Comparison of ENCODE assay signal across 19 cellular contexts in genomic region chr6:117505337-117505736, GRCh38. TPM values are rescaled to one million over a fixed set of nuclear protein-coding genes. Genes with fewer than 3 reads are reported as not detected.
DNase-seq lines count a peak whose midpoint lies in the region; ATAC-seq and TF ChIP-seq lines count a peak whose summit lies in the region.
"Had no signal": no experiment of that assay in that cellular context is flagged by ENCODE, and none has a peak within 500 bp of the region (broad histone marks: within the 10 kb centered on the region; RNA-seq: fewer than 3 reads in every experiment).

No MANE protein-coding gene starts in this region.

- H3K36me3 Mint-ChIP-seq in endodermal cell (ENCODE audit: low read depth), result peaks cover 2% of the 10 kb centered on the region
- no peaks in the 10 kb centered on the region for H3K36me3 Mint-ChIP-seq in activated T-helper 17 cell treated with anti-CD3 and anti-CD28 coated beads, Interleukin-2, amount 50 U/mL, for 72 hours (ENCODE audit: low read depth)

- no peaks in the 10 kb centered on the region for H3K9me3 ChIP-seq in endodermal cell (ENCODE audit: control insufficient read depth, low read length)
- H3K9me3 ChIP-seq: SJSA1, tibial artery had no signal

- peak overlapping the region; percentile 80 for H3K27ac Mint-ChIP-seq in endodermal cell
- no peak overlapping the region for H3K27ac Mint-ChIP-seq in activated T-helper 17 cell treated with anti-CD3 and anti-CD28 coated beads, Interleukin-2, amount 50 U/mL, for 72 hours
- H3K27ac Mint-ChIP-seq: CD4-positive, CD25-positive, alpha-beta regulatory T cell; stimulated activated naive CD8-positive, alpha-beta T cell treated with anti-CD3 and anti-CD28 coated beads, Interleukin-15, amount 100 ng/mL, for 72 hours; T-helper 1 cell treated with Interleukin-12 subunit alpha and Interleukin-12 subunit beta and Interleukin-4 antibody, amounts not matched to agents 30 μg/mL and 1 μg/mL, for 36 hours had no signal

- peaks cover 10% of the 10 kb centered on the region for H3K4me1 ChIP-seq in endodermal cell (ENCODE audit: control insufficient read depth, insufficient read depth, low read length)

- 91 to 100% methylated on average over 3 to 4 of the region's 4 CpGs for WGBS in endodermal cell (ENCODE audit: insufficient coverage in 1 of 2, insufficient read length in 1 of 2), 2 experiments

- peaks cover 4% of the 10 kb centered on the region for H3K36me3 ChIP-seq in endodermal cell (ENCODE audit: control insufficient read depth, insufficient read depth, low read length)
- H3K36me3 ChIP-seq: tibial artery had no signal

- peak; percentile 73 for DNase-seq in ELR (ENCODE audit: low read depth)
- peak; percentile 49 for DNase-seq in MV-4-11 (lab: John Stamatoyannopoulos, UW)
- DNase-seq in endodermal cell, result no peak
- DNase-seq in retina, result peak; percentile 28
- DNase-seq: activated CD8-positive, alpha-beta memory T cell treated with anti-CD3 and anti-CD28 coated beads for 24 hours; activated naive CD4-positive, alpha-beta T cell treated with Interleukin-2 at 50 U/mL for 16 hours; activated T-cell treated with anti-CD3 and anti-CD28 coated beads, Interleukin-2, amount 50 U/mL, for 1 hour; amniotic stem cell; CD4-positive, CD25-positive, alpha-beta regulatory T cell; KBM-7; NCI-H146; NCI-H526 treated with DMSO at 0.1 percent for 48 hours; stimulated activated naive CD8-positive, alpha-beta T cell treated with anti-CD3 and anti-CD28 coated beads, Interleukin-15, amount 100 ng/mL, for 72 hours; tibial artery had no signal

- no peak for TF ChIP-seq CTCF in endodermal cell (conservative IDR thresholded peaks at IDR 0.05)

- peaks cover 28% of the 10 kb centered on the region for H3K4me1 Mint-ChIP-seq in endodermal cell
- H3K4me1 Mint-ChIP-seq in activated T-helper 17 cell treated with anti-CD3 and anti-CD28 coated beads, Interleukin-2, amount 50 U/mL, for 72 hours, result no peaks in the 10 kb centered on the region
- H3K4me1 Mint-ChIP-seq: CD4-positive, CD25-positive, alpha-beta regulatory T cell; stimulated activated naive CD8-positive, alpha-beta T cell treated with anti-CD3 and anti-CD28 coated beads, Interleukin-15, amount 100 ng/mL, for 72 hours had no signal

- H3K9me3 Mint-ChIP-seq in endodermal cell, result no peaks in the 10 kb centered on the region
- no peaks in the 10 kb centered on the region for H3K9me3 Mint-ChIP-seq in activated T-helper 17 cell treated with anti-CD3 and anti-CD28 coated beads, Interleukin-2, amount 50 U/mL, for 72 hours
- H3K9me3 Mint-ChIP-seq: stimulated activated naive CD8-positive, alpha-beta T cell treated with anti-CD3 and anti-CD28 coated beads, Interleukin-15, amount 100 ng/mL, for 72 hours; T-helper 1 cell treated with Interleukin-12 subunit alpha and Interleukin-12 subunit beta and Interleukin-4 antibody, amounts not matched to agents 30 μg/mL and 1 μg/mL, for 36 hours had no signal

- H3K27ac ChIP-seq in endodermal cell (ENCODE audit: low read depth, low read length), result no peak overlapping the region
- H3K27ac ChIP-seq: SJSA1, tibial artery had no signal

- no peak overlapping the region for H3K4me3 ChIP-seq in endodermal cell (ENCODE audit: low read length)
- H3K4me3 ChIP-seq: SJSA1, tibial artery had no signal

- H3K27me3 Mint-ChIP-seq in endodermal cell (ENCODE audit: insufficient read depth), result no peaks in the 10 kb centered on the region
- peaks cover 8% of the 10 kb centered on the region for H3K27me3 Mint-ChIP-seq in activated T-helper 17 cell treated with anti-CD3 and anti-CD28 coated beads, Interleukin-2, amount 50 U/mL, for 72 hours
- H3K27me3 Mint-ChIP-seq: stimulated activated naive CD8-positive, alpha-beta T cell treated with anti-CD3 and anti-CD28 coated beads, Interleukin-15, amount 100 ng/mL, for 72 hours had no signal

- ATAC-seq in HG03196 (IDR thresholded peaks at IDR 0.05; ENCODE audit: unreplicated experiment) (no peak), GM18909 (IDR thresholded peaks at IDR 0.05; ENCODE audit: poor library complexity, unreplicated experiment) (no peak)
- ATAC-seq in activated T-helper 17 cell treated with anti-CD3 and anti-CD28 coated beads, Interleukin-2, amount 50 U/mL, for 72 hours (replicated peaks), result no peak
- ATAC-seq: stimulated activated naive CD8-positive, alpha-beta T cell treated with anti-CD3 and anti-CD28 coated beads, Interleukin-15, amount 100 ng/mL, for 72 hours had no signal

- no peaks in the 10 kb centered on the region for H3K27me3 ChIP-seq in endodermal cell (ENCODE audit: control insufficient read depth, insufficient read depth, low read length, poor library complexity, severe bottlenecking)
- H3K27me3 ChIP-seq: SJSA1, tibial artery had no signal

- H3K9ac ChIP-seq in endodermal cell (ENCODE audit: extremely low read depth, low read length, poor library complexity, severe bottlenecking), result no peak overlapping the region

- peak overlapping the region; percentile 1 for H3K4me3 Mint-ChIP-seq in endodermal cell
- H3K4me3 Mint-ChIP-seq in activated T-helper 17 cell treated with anti-CD3 and anti-CD28 coated beads, Interleukin-2, amount 50 U/mL, for 72 hours, result no peak overlapping the region
- H3K4me3 Mint-ChIP-seq: CD4-positive, CD25-positive, alpha-beta regulatory T cell; stimulated activated naive CD8-positive, alpha-beta T cell treated with anti-CD3 and anti-CD28 coated beads, Interleukin-15, amount 100 ng/mL, for 72 hours; T-helper 1 cell treated with Interleukin-12 subunit alpha and Interleukin-12 subunit beta and Interleukin-4 antibody, amounts not matched to agents 30 μg/mL and 1 μg/mL, for 36 hours had no signal

RNA-seq across cellular contexts. Expression of gene DCBLD1, which starts 22.9 kb away (rescaled TPM):
- total RNA-seq in endodermal cell, result 10 to 100 TPM; 16.2 to 27.9 TPM
- 11.3 TPM for polyA plus RNA-seq in endodermal cell (2013, experiment 1 of 2)
- 12.9 TPM for polyA plus RNA-seq in endodermal cell (2013, experiment 2 of 2)
- total RNA-seq in activated T-helper 17 cell treated with anti-CD3 and anti-CD28 coated beads, Interleukin-2, amount 50 U/mL, for 72 hours, result 1 to 10 TPM; 1.8 to 2.9 TPM

Comparison
In these comparisons a context has a peak if more than half of its experiments do, and no peak if none do; other contexts are left out.
1. RNA of gene DCBLD1, which starts 22.9 kb away (total RNA-seq): 16.2 to 27.9 TPM in endodermal cell; 1.8 to 2.9 TPM in activated T-helper 17 cell treated with anti-CD3 and anti-CD28 coated beads, Interleukin-2, amount 50 U/mL, for 72 hours; every median in the first group is over 4 times any median in the second.